ENCODE assay signal across 8 cellular contexts in the genomic region with DNA sequence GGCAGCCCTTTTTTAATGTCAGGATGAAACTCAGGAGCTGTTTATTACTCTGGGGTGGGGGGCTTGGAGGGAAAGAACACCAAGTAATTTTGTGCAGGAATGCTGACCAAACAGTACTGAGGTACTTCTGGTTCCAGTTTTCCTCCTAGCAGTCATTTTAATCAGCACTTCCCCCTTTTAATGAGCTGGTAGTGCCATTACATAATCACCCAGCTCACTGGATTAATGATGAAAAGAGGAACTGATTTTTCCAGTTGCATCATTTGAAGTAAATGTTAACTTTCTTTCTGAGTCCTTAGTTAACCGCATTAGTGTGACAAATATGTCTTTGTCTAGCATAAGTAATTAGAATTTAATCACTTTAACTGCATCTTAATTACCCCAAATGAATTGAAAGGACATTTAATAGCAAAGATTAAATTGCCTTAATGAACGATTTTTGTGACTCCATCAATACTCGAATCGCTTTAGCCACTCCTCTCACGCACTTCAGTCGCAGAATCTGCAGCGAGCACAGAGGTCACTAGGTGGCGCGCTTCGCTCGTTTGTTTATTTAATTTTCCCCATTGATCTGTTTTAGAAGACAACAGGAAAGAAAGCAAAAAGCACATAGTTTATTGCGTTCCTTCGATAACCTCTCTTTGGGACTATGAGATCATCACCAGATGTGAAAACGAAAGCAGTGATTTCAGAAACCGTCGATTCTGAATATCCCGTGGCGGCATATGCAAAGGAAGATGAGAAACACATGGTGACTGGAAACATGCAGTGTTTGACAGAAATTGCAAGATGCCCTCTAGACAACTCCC. TPM values are rescaled to one million over a fixed set of nuclear protein-coding genes. Genes with fewer than 3 reads are reported as not detected.
DNase-seq lines count a peak whose midpoint lies in the region; ATAC-seq and TF ChIP-seq lines count a peak whose summit lies in the region.

No MANE protein-coding gene starts in this region.

- no peaks in the 10 kb centered on the region for H3K9me3 Mint-ChIP-seq in CD4-positive, alpha-beta T cell
- no peaks in the 10 kb centered on the region for H3K9me3 Mint-ChIP-seq in nephron progenitor cell

- no peak overlapping the region for H3K27ac ChIP-seq in CD4-positive, alpha-beta T cell (ENCODE audit: low read depth, low read length)
- H3K27ac ChIP-seq in OCI-LY3 (ENCODE audit: low read length) = peak overlapping the region; percentile 48
- no peak overlapping the region for H3K27ac ChIP-seq in substantia nigra (ENCODE audit: low read depth, low read length, poor library complexity, severe bottlenecking)

- intact Hi-C loops in CD4-positive, alpha-beta T cell (cut with DNase I, micrococcal nuclease) = no loop called here

- peak; percentile 74 for ATAC-seq in CD4-positive, alpha-beta T cell (ENCODE audit: poor library complexity)
- peak; percentile 77 for ATAC-seq in GM19351 (IDR thresholded peaks at IDR 0.05; ENCODE audit: unreplicated experiment)
- peak; percentile 64 for ATAC-seq in HG03457 (IDR thresholded peaks at IDR 0.05; ENCODE audit: unreplicated experiment)

- peak; percentile 41 to 68 (median 57) for DNase-seq in CD4-positive, alpha-beta T cell
- DNase-seq in activated T-cell treated with anti-CD3 and anti-CD28 coated beads for 24 hours (ENCODE audit: low read depth) (peak; percentile 53), epithelial cell of proximal tubule (ENCODE audit: low read depth) (no peak), nephron progenitor cell (peak; percentile 75), substantia nigra (lab: John Stamatoyannopoulos, UW) (peak in 34 of 49 donors; percentile 8 to 72 (median 37))

- H3K4me3 ChIP-seq in OCI-LY3 (ENCODE audit: low read length) (peak overlapping the region; percentile 69), epithelial cell of proximal tubule (ENCODE audit: low read depth, low read length) (no peak overlapping the region)

- H3K4me1 ChIP-seq in OCI-LY3 (ENCODE audit: low read length) = peaks cover 25% of the 10 kb centered on the region

- H4K20me1 ChIP-seq in OCI-LY3 (ENCODE audit: insufficient read depth, low read length) = no peaks in the 10 kb centered on the region

- POLR2A ChIA-PET in CD4-positive, alpha-beta T cell (lab: Charles Lee) = no interaction called here

- H3K27ac Mint-ChIP-seq in CD4-positive, alpha-beta T cell = no peak overlapping the region
- no peak overlapping the region for H3K27ac Mint-ChIP-seq in nephron progenitor cell

- peak overlapping the region; percentile 17 for H3K4me3 Mint-ChIP-seq in CD4-positive, alpha-beta T cell
- H3K4me3 Mint-ChIP-seq in nephron progenitor cell = no peak overlapping the region

- H3K4me2 ChIP-seq in OCI-LY3 (ENCODE audit: low read length) = peak overlapping the region; percentile 83

- peaks cover 93% of the 10 kb centered on the region for H3K27me3 Mint-ChIP-seq in CD4-positive, alpha-beta T cell
- peaks cover 96% of the 10 kb centered on the region for H3K27me3 Mint-ChIP-seq in nephron progenitor cell (ENCODE audit: low read depth, poor library complexity)

- peaks cover 89% of the 10 kb centered on the region for H3K27me3 ChIP-seq in CD4-positive, alpha-beta T cell (ENCODE audit: control insufficient read depth, insufficient read depth, low read length)
- peaks cover 23% of the 10 kb centered on the region for H3K27me3 ChIP-seq in OCI-LY3 (ENCODE audit: low read depth, low read length)

- CTCF ChIA-PET in CD4-positive, alpha-beta T cell (lab: Charles Lee) = interaction anchor here (0.8 kb wide), 1 partner anchor 12 kb away, joined by 3 read pairs; no protein-coding TSS in a partner anchor

- H3K4me1 Mint-ChIP-seq in CD4-positive, alpha-beta T cell (ENCODE audit: low read depth) = peaks cover 24% of the 10 kb centered on the region
- peaks cover under 1% of the 10 kb centered on the region for H3K4me1 Mint-ChIP-seq in nephron progenitor cell

- H3K36me3 ChIP-seq in OCI-LY3 (replicated peaks; ENCODE audit: low read depth, low read length) = no peaks in the 10 kb centered on the region

- H3K36me3 Mint-ChIP-seq in CD4-positive, alpha-beta T cell (ENCODE audit: low read depth) = no peaks in the 10 kb centered on the region
- H3K36me3 Mint-ChIP-seq in nephron progenitor cell (ENCODE audit: low read depth) = no peaks in the 10 kb centered on the region

- H3K9me3 ChIP-seq in CD4-positive, alpha-beta T cell (ENCODE audit: control insufficient read depth, low read length) = no peaks in the 10 kb centered on the region
- H3K9me3 ChIP-seq in OCI-LY3 (ENCODE audit: insufficient read depth, low read length) = no peaks in the 10 kb centered on the region

- TF ChIP-seq CTCF in CD4-positive, alpha-beta T cell (IDR thresholded peaks at IDR 0.05) = peak; percentile 97
- TF ChIP-seq CTCF in OCI-LY3 (IDR thresholded peaks at IDR 0.05; ENCODE audit: low read depth, low read length) (peak; percentile 97), epithelial cell of proximal tubule (conservative IDR thresholded peaks at IDR 0.05; ENCODE audit: low read depth, low read length) (peak; percentile 93), nephron progenitor cell (IDR thresholded peaks at IDR 0.05) (peak; percentile 90)

- peak overlapping the region; percentile 15 for H3K9ac ChIP-seq in OCI-LY3 (ENCODE audit: low read length)

- H2AFZ ChIP-seq in OCI-LY3 (ENCODE audit: low read depth, low read length) = peak overlapping the region; percentile 7

- no peaks in the 10 kb centered on the region for H3K79me2 ChIP-seq in OCI-LY3 (ENCODE audit: low read length)

RNA-seq across cellular contexts. Expression of a gene that starts 9.8 kb away (rescaled TPM):
- total RNA-seq in CD4-positive, alpha-beta T cell = not detected
- total RNA-seq in epithelial cell of proximal tubule = not detected in 2 replicates
